1 cellular context compared by ENCODE assay signal in genomic region chr10:22666287-22667092, GRCh38.
TF ChIP-seq lines count a peak whose summit lies in the region.

No MANE protein-coding gene starts in this region.

TF ChIP-seq in GM23338, 12 proteins besides CTCF, POLR2A, EP300 and RAD21 (continued from another document):
- TF ChIP-seq, protein P1, sequence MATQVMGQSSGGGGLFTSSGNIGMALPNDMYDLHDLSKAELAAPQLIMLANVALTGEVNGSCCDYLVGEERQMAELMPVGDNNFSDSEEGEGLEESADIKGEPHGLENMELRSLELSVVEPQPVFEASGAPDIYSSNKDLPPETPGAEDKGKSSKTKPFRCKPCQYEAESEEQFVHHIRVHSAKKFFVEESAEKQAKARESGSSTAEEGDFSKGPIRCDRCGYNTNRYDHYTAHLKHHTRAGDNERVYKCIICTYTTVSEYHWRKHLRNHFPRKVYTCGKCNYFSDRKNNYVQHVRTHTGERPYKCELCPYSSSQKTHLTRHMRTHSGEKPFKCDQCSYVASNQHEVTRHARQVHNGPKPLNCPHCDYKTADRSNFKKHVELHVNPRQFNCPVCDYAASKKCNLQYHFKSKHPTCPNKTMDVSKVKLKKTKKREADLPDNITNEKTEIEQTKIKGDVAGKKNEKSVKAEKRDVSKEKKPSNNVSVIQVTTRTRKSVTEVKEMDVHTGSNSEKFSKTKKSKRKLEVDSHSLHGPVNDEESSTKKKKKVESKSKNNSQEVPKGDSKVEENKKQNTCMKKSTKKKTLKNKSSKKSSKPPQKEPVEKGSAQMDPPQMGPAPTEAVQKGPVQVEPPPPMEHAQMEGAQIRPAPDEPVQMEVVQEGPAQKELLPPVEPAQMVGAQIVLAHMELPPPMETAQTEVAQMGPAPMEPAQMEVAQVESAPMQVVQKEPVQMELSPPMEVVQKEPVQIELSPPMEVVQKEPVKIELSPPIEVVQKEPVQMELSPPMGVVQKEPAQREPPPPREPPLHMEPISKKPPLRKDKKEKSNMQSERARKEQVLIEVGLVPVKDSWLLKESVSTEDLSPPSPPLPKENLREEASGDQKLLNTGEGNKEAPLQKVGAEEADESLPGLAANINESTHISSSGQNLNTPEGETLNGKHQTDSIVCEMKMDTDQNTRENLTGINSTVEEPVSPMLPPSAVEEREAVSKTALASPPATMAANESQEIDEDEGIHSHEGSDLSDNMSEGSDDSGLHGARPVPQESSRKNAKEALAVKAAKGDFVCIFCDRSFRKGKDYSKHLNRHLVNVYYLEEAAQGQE (IDR thresholded peaks at IDR 0.05; ENCODE audit: unreplicated experiment): no peak
- TF ChIP-seq ZNF331 (CRISPR knock-in tag; IDR thresholded peaks at IDR 0.05; ENCODE audit: low read depth) (no peak), CREB1 (CRISPR knock-in tag; IDR thresholded peaks at IDR 0.05; ENCODE audit: low read depth) (no peak)
